ENCODE assay signal across 19 cellular contexts in the genomic region with DNA sequence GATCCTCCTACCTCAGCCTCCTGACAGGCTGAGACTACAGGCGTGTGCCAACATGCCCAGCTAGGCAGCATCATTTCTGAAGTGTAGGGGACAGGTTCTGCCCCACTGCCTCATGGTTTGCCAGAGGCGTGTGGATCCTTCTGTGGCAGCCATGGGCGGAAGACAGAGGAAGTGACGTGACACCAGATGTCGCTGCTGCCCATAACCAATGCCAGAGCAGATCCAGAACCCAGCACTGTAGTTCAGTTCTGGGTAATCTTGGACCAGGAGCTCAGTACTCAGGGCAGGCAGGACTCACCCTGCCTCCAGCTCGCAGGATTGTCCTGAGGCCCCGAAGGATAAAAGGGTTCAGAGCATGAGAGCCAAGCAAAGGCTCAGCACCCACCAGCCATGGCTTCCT. TPM values are rescaled to one million over a fixed set of nuclear protein-coding genes. Genes with fewer than 3 reads are reported as not detected.
A peak's percentile ranks its signal among the peaks of the same experiment; 100 is the strongest.
DNase-seq lines count a peak whose midpoint lies in the region; ATAC-seq and TF ChIP-seq lines count a peak whose summit lies in the region.
"Had no signal": no experiment of that assay in that cellular context is flagged by ENCODE, and none has a peak within 500 bp of the region (broad histone marks: within the 10 kb centered on the region; RNA-seq: fewer than 3 reads in every experiment).

No MANE protein-coding gene starts in this region.

- H3K4me3 ChIP-seq in left ventricle myocardium inferior (no peak overlapping the region), endodermal cell (ENCODE audit: low read length) (no peak overlapping the region), upper lobe of right lung (no peak overlapping the region)
- H3K4me3 ChIP-seq: testis had no signal

- H3K27ac ChIP-seq in left ventricle myocardium inferior (replicated peaks) (peak overlapping the region; percentile 19), endodermal cell (ENCODE audit: low read depth, low read length) (no peak overlapping the region), upper lobe of right lung (no peak overlapping the region)
- H3K27ac ChIP-seq: testis had no signal

- H3K36me3 ChIP-seq in left ventricle myocardium inferior (no peaks in the 10 kb centered on the region), endodermal cell (ENCODE audit: control insufficient read depth, insufficient read depth, low read length) (peaks cover 4% of the 10 kb centered on the region), upper lobe of right lung (no peaks in the 10 kb centered on the region)

- no peak overlapping the region for H3K4me3 Mint-ChIP-seq in endodermal cell
- H3K4me3 Mint-ChIP-seq: HFFc6; T-helper 1 cell treated with Interleukin-12 subunit alpha and Interleukin-12 subunit beta and Interleukin-4 antibody, amounts not matched to agents 30 μg/mL and 1 μg/mL, for 36 hours had no signal

- peaks cover 20% of the 10 kb centered on the region for H3K4me1 Mint-ChIP-seq in endodermal cell

- TF ChIP-seq CTCF in left ventricle myocardium inferior (IDR thresholded peaks at IDR 0.05; ENCODE audit: borderline replicate concordance), result no peak
- TF ChIP-seq CTCF in endodermal cell (conservative IDR thresholded peaks at IDR 0.05), result no peak
- TF ChIP-seq CTCF in upper lobe of right lung (IDR thresholded peaks at IDR 0.05), result no peak

- H3K36me3 Mint-ChIP-seq in endodermal cell (ENCODE audit: low read depth), result peaks cover 14% of the 10 kb centered on the region

- no peaks in the 10 kb centered on the region for H3K9me3 Mint-ChIP-seq in endodermal cell
- H3K9me3 Mint-ChIP-seq: HFFc6; T-helper 1 cell treated with Interleukin-12 subunit alpha and Interleukin-12 subunit beta and Interleukin-4 antibody, amounts not matched to agents 30 μg/mL and 1 μg/mL, for 36 hours had no signal

- peaks cover 64% of the 10 kb centered on the region for H3K4me1 ChIP-seq in left ventricle myocardium inferior
- no peaks in the 10 kb centered on the region for H3K4me1 ChIP-seq in endodermal cell (ENCODE audit: control insufficient read depth, insufficient read depth, low read length)
- no peaks in the 10 kb centered on the region for H3K4me1 ChIP-seq in upper lobe of right lung
- H3K4me1 ChIP-seq: testis had no signal

- 93 to 97% methylated on average over 5 to 7 of the region's 7 CpGs for WGBS in endodermal cell (ENCODE audit: insufficient coverage in 1 of 2, insufficient read length in 1 of 2), 2 experiments

- ATAC-seq in Right ventricle myocardium inferior, result no peak
- peak; percentile 38 for ATAC-seq in upper lobe of right lung

- no peak overlapping the region for H3K9ac ChIP-seq in endodermal cell (ENCODE audit: extremely low read depth, low read length, poor library complexity, severe bottlenecking)

- H3K9me3 ChIP-seq in left ventricle myocardium inferior (replicated peaks) (no peaks in the 10 kb centered on the region), endodermal cell (ENCODE audit: control insufficient read depth, low read length) (no peaks in the 10 kb centered on the region), upper lobe of right lung (no peaks in the 10 kb centered on the region)
- H3K9me3 ChIP-seq: testis had no signal

- peak overlapping the region; percentile 48 for H3K27ac Mint-ChIP-seq in endodermal cell
- H3K27ac Mint-ChIP-seq: HFFc6; T-helper 1 cell treated with Interleukin-12 subunit alpha and Interleukin-12 subunit beta and Interleukin-4 antibody, amounts not matched to agents 30 μg/mL and 1 μg/mL, for 36 hours had no signal

- intact Hi-C loops in left ventricle myocardium inferior (cut with micrococcal nuclease) (no loop called here), Right ventricle myocardium inferior (cut with DNase I) (no loop called here), upper lobe of right lung (cut with DNase I) (no loop called here)

- H3K27me3 ChIP-seq in left ventricle myocardium inferior (ENCODE audit: low read depth) (no peaks in the 10 kb centered on the region), endodermal cell (ENCODE audit: control insufficient read depth, insufficient read depth, low read length, poor library complexity, severe bottlenecking) (no peaks in the 10 kb centered on the region), upper lobe of right lung (no peaks in the 10 kb centered on the region)
- H3K27me3 ChIP-seq: testis had no signal

- no peaks in the 10 kb centered on the region for H3K27me3 Mint-ChIP-seq in endodermal cell (ENCODE audit: insufficient read depth)

- DNase-seq in left ventricle myocardium inferior, result no peak
- DNase-seq in Right ventricle myocardium inferior (ENCODE audit: missing footprints), result no peak
- DNase-seq in NCI-H69 (lab: John Stamatoyannopoulos, UW), result peak; percentile 31
- no peak for DNase-seq in endodermal cell
- no peak for DNase-seq in upper lobe of right lung
- DNase-seq in NCI-H2196 (lab: John Stamatoyannopoulos, UW; ENCODE audit: unreplicated experiment), result no peak
- no peak for DNase-seq in NCI-H2196 treated with DMSO at 0.1 percent for 48 hours (lab: John Stamatoyannopoulos, UW; ENCODE audit: unreplicated experiment)
- no peak for DNase-seq in LoVo (ENCODE audit: low spot score)
- DNase-seq: activated CD4-positive, CD25-positive, alpha-beta regulatory T cell treated with anti-CD3 and anti-CD28 coated beads, Interleukin-2, amount 50 U/mL, for 72 hours; caudate nucleus; effector CD8-positive, alpha-beta T cell; HFFc6; kidney; NCI-H1048; NCI-H748 treated with DMSO at 0.1 percent for 48 hours; nucleus accumbens; stimulated activated CD4-positive, alpha-beta T cell treated with anti-CD3 and anti-CD28 coated beads, Interleukin-2, amount 100 ng/mL, for 24 hours; testis had no signal

RNA-seq across cellular contexts. Expression of gene RBPMS2, which starts 8.2 kb away (rescaled TPM):
- total RNA-seq in left ventricle myocardium inferior (276 TPM), Right ventricle myocardium inferior (255 TPM), endodermal cell (100 to 1,000 TPM in 1 of 2 donors, 10 to 100 TPM in 1; 86.0 to 131 TPM), upper lobe of right lung (4.5 TPM)
- 59.9 TPM for polyA plus RNA-seq in endodermal cell (2013, experiment 1 of 2)
- 49.6 TPM for polyA plus RNA-seq in endodermal cell (2013, experiment 2 of 2)

RNA-seq across cellular contexts. Expression of gene PIF1, which starts 58.2 kb away (rescaled TPM):
- total RNA-seq in left ventricle myocardium inferior, result 0.41 TPM
- 0.73 TPM for total RNA-seq in Right ventricle myocardium inferior
- total RNA-seq in endodermal cell, result 10 to 100 TPM; 60.7 to 64.6 TPM
- polyA plus RNA-seq in endodermal cell (2013, experiment 1 of 2), result 46.2 TPM
- 44.8 TPM for polyA plus RNA-seq in endodermal cell (2013, experiment 2 of 2)
- 0.67 TPM for total RNA-seq in upper lobe of right lung

Comparison
In these comparisons a context has a peak if more than half of its experiments do, and no peak if none do; other contexts are left out.
1. RNA of gene RBPMS2, which starts 8.2 kb away (total RNA-seq): 276 TPM in left ventricle myocardium inferior (single experiment), 255 TPM in Right ventricle myocardium inferior (single experiment) and 86.0 to 131 TPM in endodermal cell; 4.5 TPM in upper lobe of right lung (single experiment); every median in the first group is over 10 times any median in the second.
2. RNA of gene PIF1, which starts 58.2 kb away (total RNA-seq): 60.7 to 64.6 TPM in endodermal cell; 0.73 TPM in Right ventricle myocardium inferior (single experiment), 0.67 TPM in upper lobe of right lung (single experiment) and 0.41 TPM in left ventricle myocardium inferior (single experiment); every median in the first group is over 10 times any median in the second.